In the genomic region with DNA sequence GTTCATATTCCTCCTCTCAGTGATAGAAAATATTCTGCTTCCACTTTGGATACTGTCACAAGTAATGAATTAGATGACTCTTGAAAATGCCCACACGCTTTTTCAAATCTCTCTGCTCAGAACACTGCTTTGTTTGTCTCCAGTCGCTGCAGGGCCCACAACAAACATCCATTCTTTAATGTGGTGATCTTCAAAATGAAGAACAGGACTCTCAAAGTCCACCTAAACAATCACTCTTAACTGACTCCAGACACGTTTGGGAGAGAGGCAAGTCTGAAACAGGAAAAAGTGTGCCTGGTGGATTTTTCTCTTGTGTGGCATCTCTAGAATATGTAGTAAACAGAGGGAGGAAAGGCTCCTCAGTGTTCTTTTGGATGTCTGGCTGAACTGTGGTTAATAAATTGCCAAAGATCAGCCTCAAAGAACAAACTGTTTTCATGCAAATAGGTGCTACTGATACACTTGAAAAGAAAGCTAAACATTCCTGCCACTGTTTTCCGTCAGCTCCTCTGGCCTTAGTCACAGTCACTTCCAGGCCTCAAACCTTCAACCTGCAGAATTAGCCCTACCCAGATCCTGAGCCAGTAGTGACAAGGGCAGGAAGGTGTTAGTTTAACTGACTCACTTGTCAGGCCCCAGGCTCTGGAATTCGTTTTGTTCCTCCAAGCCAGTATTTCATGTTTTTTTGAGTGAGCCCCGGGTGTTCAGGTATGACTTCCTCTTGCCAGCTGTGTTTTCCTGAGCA, we compare ENCODE assay signal across 12 cellular contexts.
DNase-seq lines count a peak whose midpoint lies in the region; ATAC-seq and TF ChIP-seq lines count a peak whose summit lies in the region.
"Had no signal": no experiment of that assay in that cellular context is flagged by ENCODE, and none has a peak within 500 bp of the region (broad histone marks: within the 10 kb centered on the region; RNA-seq: fewer than 3 reads in every experiment).

No MANE protein-coding gene starts in this region.

- TF ChIP-seq CTCF in WTC11 (IDR thresholded peaks at IDR 0.05) (no peak), stomach (IDR thresholded peaks at IDR 0.05) (no peak)

- H3K4me3 Mint-ChIP-seq in WTC11: no peak overlapping the region
- H3K4me3 Mint-ChIP-seq: natural killer cell had no signal

- H3K27me3 ChIP-seq in HUES6 (ENCODE audit: control insufficient read depth, insufficient read depth, low read length): no peaks in the 10 kb centered on the region; the same call in 1 of the 2 replicates
- peaks cover 0 to 4% (median 0%) of the 10 kb centered on the region in 3 donors for H3K27me3 ChIP-seq in stomach

- intact Hi-C loops in stomach (cut with DNase I; ENCODE audit: low total_unique reads): no loop called here

- H3K36me3 ChIP-seq in HUES6 (ENCODE audit: control insufficient read depth, insufficient read depth, low read length) (no peaks in the 10 kb centered on the region), stomach (no peaks in the 10 kb centered on the region)

- no peaks in the 10 kb centered on the region for H3K9me3 ChIP-seq in HUES6 (ENCODE audit: control insufficient read depth, insufficient read depth, low read depth, low read length)
- no peaks in the 10 kb centered on the region for H3K9me3 ChIP-seq in stomach

- H3K4me3 ChIP-seq in HUES6 (ENCODE audit: low read depth, low read length) (no peak overlapping the region), stomach (no peak overlapping the region)

- no peak for DNase-seq in WTC11 (ENCODE audit: low spot score)
- DNase-seq in kidney tubule cell (ENCODE audit: low spot score): peak; percentile 90
- peak; percentile 33 for DNase-seq in stomach
- no peak for DNase-seq in hepatic stellate cell (ENCODE audit: low spot score)
- DNase-seq: activated T-cell treated with anti-CD3 and anti-CD28 coated beads, Interleukin-2, amount 50 U/mL, for 48 hours; CD4-positive, CD25-positive, alpha-beta regulatory T cell; IMR-90; natural killer cell; substantia nigra had no signal

- H3K36me3 Mint-ChIP-seq in WTC11: no peaks in the 10 kb centered on the region
- H3K36me3 Mint-ChIP-seq: CD4-positive, CD25-positive, alpha-beta regulatory T cell; natural killer cell had no signal

- CTCF ChIA-PET in WTC11 (lab: Charles Lee): interaction anchor here (1.3 kb wide), 1 partner anchor 629 kb away, joined by 3 read pairs; no protein-coding TSS in a partner anchor

- H3K4me1 Mint-ChIP-seq in WTC11: peaks cover 40% of the 10 kb centered on the region
- H3K4me1 Mint-ChIP-seq: CD4-positive, CD25-positive, alpha-beta regulatory T cell; natural killer cell had no signal

- H3K27ac ChIP-seq in HUES6 (ENCODE audit: low read depth, low read length): peak overlapping the region; percentile 60; the same call in 1 of the 2 replicates
- peak overlapping the region in 4 of 5 donors; percentile 36 to 72 (median 53) for H3K27ac ChIP-seq in stomach

- H3K9ac ChIP-seq in HUES6 (ENCODE audit: low read length): peak overlapping the region; percentile 51

- POLR2A ChIA-PET in WTC11 (lab: Charles Lee): no interaction called here

- H3K4me1 ChIP-seq in HUES6 (ENCODE audit: control insufficient read depth, insufficient read depth, low read length) (peaks cover 41% of the 10 kb centered on the region), stomach (peaks cover 0 to 5% (median 0%) of the 10 kb centered on the region in 4 donors)

- H3K27me3 Mint-ChIP-seq in WTC11 (ENCODE audit: low read depth): no peaks in the 10 kb centered on the region
- H3K27me3 Mint-ChIP-seq: CD4-positive, CD25-positive, alpha-beta regulatory T cell had no signal

- ATAC-seq in WTC11 (peak; percentile 83), GM19328 (IDR thresholded peaks at IDR 0.05; ENCODE audit: unreplicated experiment) (no peak), GM19035 (IDR thresholded peaks at IDR 0.05; ENCODE audit: unreplicated experiment) (no peak)
- ATAC-seq: natural killer cell had no signal

- no peaks in the 10 kb centered on the region for H3K9me3 Mint-ChIP-seq in WTC11
- H3K9me3 Mint-ChIP-seq: natural killer cell had no signal

- peak overlapping the region; percentile 84 for H3K27ac Mint-ChIP-seq in WTC11
- H3K27ac Mint-ChIP-seq: CD4-positive, CD25-positive, alpha-beta regulatory T cell; natural killer cell had no signal

- TF ChIP-seq EP300 in stomach (IDR thresholded peaks at IDR 0.05): no peak

- TF ChIP-seq POLR2A in stomach (IDR thresholded peaks at IDR 0.05): no peak

- WGBS in stomach, 5 donors: 26 to 45% (median 39%) methylated on average over 6 of the region's 6 CpGs

TF ChIP-seq in WTC11, 78 proteins besides CTCF, POLR2A, EP300 and RAD21:
- no peak for TF ChIP-seq NFE2L1 (CRISPR knock-in tag; IDR thresholded peaks at IDR 0.05)
- no peak for TF ChIP-seq NR2C2 (CRISPR knock-in tag; IDR thresholded peaks at IDR 0.05)
- TF ChIP-seq SMAD4 (CRISPR knock-in tag; IDR thresholded peaks at IDR 0.05): no peak
- TF ChIP-seq, protein P1, sequence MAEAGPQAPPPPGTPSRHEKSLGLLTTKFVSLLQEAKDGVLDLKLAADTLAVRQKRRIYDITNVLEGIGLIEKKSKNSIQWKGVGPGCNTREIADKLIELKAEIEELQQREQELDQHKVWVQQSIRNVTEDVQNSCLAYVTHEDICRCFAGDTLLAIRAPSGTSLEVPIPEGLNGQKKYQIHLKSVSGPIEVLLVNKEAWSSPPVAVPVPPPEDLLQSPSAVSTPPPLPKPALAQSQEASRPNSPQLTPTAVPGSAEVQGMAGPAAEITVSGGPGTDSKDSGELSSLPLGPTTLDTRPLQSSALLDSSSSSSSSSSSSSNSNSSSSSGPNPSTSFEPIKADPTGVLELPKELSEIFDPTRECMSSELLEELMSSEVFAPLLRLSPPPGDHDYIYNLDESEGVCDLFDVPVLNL (CRISPR knock-in tag; IDR thresholded peaks at IDR 0.05; ENCODE audit: borderline replicate concordance, low read depth): no peak
- TF ChIP-seq RORB (CRISPR knock-in tag; IDR thresholded peaks at IDR 0.05): no peak

Comparison
In these comparisons a context has a peak if more than half of its experiments do, and no peak if none do; other contexts are left out.
1. DNase-seq: peak in kidney tubule cell (single experiment) and stomach (single experiment); none in WTC11 (single experiment) and hepatic stellate cell (single experiment).